In genomic region chr1:63882048-63882704, GRCh38 we compare ENCODE assay signal across 31 cellular contexts.
DNase-seq lines count a peak whose midpoint lies in the region; ATAC-seq and TF ChIP-seq lines count a peak whose summit lies in the region.
"Had no signal": no experiment of that assay in that cellular context is flagged by ENCODE, and none has a peak within 500 bp of the region (broad histone marks: within the 10 kb centered on the region; RNA-seq: fewer than 3 reads in every experiment).

No MANE protein-coding gene starts in this region.

- H3K4me2 ChIP-seq in mammary epithelial cell (ENCODE audit: insufficient read depth, low read depth, low read length): no peak overlapping the region

- no peak overlapping the region for H3K4me3 Mint-ChIP-seq in progenitor cell of endocrine pancreas (ENCODE audit: low read depth)
- H3K4me3 Mint-ChIP-seq in activated T-helper 2 cell treated with anti-CD3 and anti-CD28 coated beads, Interferon-gamma antibody, Interleukin-2, Interleukin-4, amounts not matched to agents 10 μg/mL and 5 μg/mL and 100 μg/mL, durations not matched to agents 14 hours and 24 hours and 36 hours (ENCODE audit: low read depth): no peak overlapping the region
- H3K4me3 Mint-ChIP-seq: activated naive CD8-positive, alpha-beta T cell; CD14-positive monocyte; natural killer cell treated with Interleukin-12 subunit alpha and Interleukin-12 subunit beta and Interleukin-15 and Interleukin-18, amount 100 ng/mL, for 72 hours; T-helper 2 cell treated with Interferon-gamma antibody and Interleukin-4, amounts not matched to agents 5 μg/mL and 100 μg/mL, for 36 hours had no signal

- H3K9me3 Mint-ChIP-seq in progenitor cell of endocrine pancreas (ENCODE audit: low read depth): no peaks in the 10 kb centered on the region
- no peaks in the 10 kb centered on the region for H3K9me3 Mint-ChIP-seq in activated T-helper 2 cell treated with anti-CD3 and anti-CD28 coated beads, Interferon-gamma antibody, Interleukin-2, Interleukin-4, amounts not matched to agents 10 μg/mL and 5 μg/mL and 100 μg/mL, durations not matched to agents 14 hours and 24 hours and 36 hours
- H3K9me3 Mint-ChIP-seq: natural killer cell treated with Interleukin-12 subunit alpha and Interleukin-12 subunit beta and Interleukin-15 and Interleukin-18, amount 100 ng/mL, for 72 hours; T-helper 2 cell treated with Interferon-gamma antibody and Interleukin-4, amounts not matched to agents 5 μg/mL and 100 μg/mL, for 36 hours had no signal

- H3K36me3 ChIP-seq in breast epithelium (no peaks in the 10 kb centered on the region), mammary epithelial cell (ENCODE audit: insufficient read depth, low read length) (no peaks in the 10 kb centered on the region), transverse colon (no peaks in the 10 kb centered on the region)
- H3K36me3 ChIP-seq: colonic mucosa, gastrocnemius medialis, left lung, Peyer's patch had no signal

- H3K9me3 ChIP-seq in breast epithelium: no peaks in the 10 kb centered on the region
- no peaks in the 10 kb centered on the region for H3K9me3 ChIP-seq in mammary epithelial cell (replicated peaks; ENCODE audit: insufficient read depth, low read length)
- no peaks in the 10 kb centered on the region for H3K9me3 ChIP-seq in transverse colon
- H3K9me3 ChIP-seq: colonic mucosa, gastrocnemius medialis, left lung, Peyer's patch, testis had no signal

- in situ Hi-C loops in mammary epithelial cell (cut with MboI; ENCODE audit: low sequenced_read_pairs in 2 of 2) (no loop called here), transverse colon (cut with MboI; ENCODE audit: low pct_ligation_motif_present in 1 of 4, low pct_unique_long_range_greater_than_20kb in 1 of 4, low sequenced_read_pairs in 3 of 4) (no loop called here)

- H3K36me3 Mint-ChIP-seq in progenitor cell of endocrine pancreas (ENCODE audit: insufficient read depth): no peaks in the 10 kb centered on the region
- H3K36me3 Mint-ChIP-seq in activated T-helper 2 cell treated with anti-CD3 and anti-CD28 coated beads, Interferon-gamma antibody, Interleukin-2, Interleukin-4, amounts not matched to agents 10 μg/mL and 5 μg/mL and 100 μg/mL, durations not matched to agents 14 hours and 24 hours and 36 hours (ENCODE audit: low read depth): no peaks in the 10 kb centered on the region
- H3K36me3 Mint-ChIP-seq: activated naive CD8-positive, alpha-beta T cell; CD14-positive monocyte; natural killer cell treated with Interleukin-12 subunit alpha and Interleukin-12 subunit beta and Interleukin-15 and Interleukin-18, amount 100 ng/mL, for 72 hours had no signal

- intact Hi-C loops in breast epithelium (cut with DNase I; ENCODE audit: low total_unique reads) (no loop called here), mammary epithelial cell (cut with micrococcal nuclease) (no loop called here), Right ventricle myocardium superior (cut with DNase I) (no loop called here), transverse colon (cut with DNase I; ENCODE audit: low total_unique reads) (no loop called here)
- intact Hi-C loops in activated T-helper 2 cell treated with anti-CD3 and anti-CD28 coated beads, Interferon-gamma antibody, Interleukin-2, Interleukin-4, amounts not matched to agents 10 μg/mL and 5 μg/mL and 100 μg/mL, durations not matched to agents 14 hours and 24 hours and 36 hours (cut with micrococcal nuclease): no loop called here

- no peak for DNase-seq in breast epithelium (ENCODE audit: low spot score in 2 of 2)
- no peak for DNase-seq in mammary epithelial cell
- no peak for DNase-seq in Right ventricle myocardium superior
- peak; percentile 35 for DNase-seq in midbrain (lab: John Stamatoyannopoulos, UW)
- no peak for DNase-seq in transverse colon
- DNase-seq in COR-L47 (lab: John Stamatoyannopoulos, UW): no peak
- no peak for DNase-seq in progenitor cell of endocrine pancreas (ENCODE audit: low spot score, unreplicated experiment)
- DNase-seq in activated T-helper 2 cell treated with anti-CD3 and anti-CD28 coated beads, Interferon-gamma antibody, Interleukin-2, Interleukin-4, amounts not matched to agents 10 μg/mL and 5 μg/mL and 100 μg/mL, durations not matched to agents 14 hours and 24 hours and 36 hours (ENCODE audit: low spot score): no peak
- DNase-seq: activated CD4-positive, alpha-beta T cell treated with anti-CD3 and anti-CD28 coated beads for 4 hours; activated effector memory CD4-positive, alpha-beta T cell treated with Interleukin-2 at 50 U/mL for 16 hours; activated T-cell treated with anti-CD3 and anti-CD28 coated beads for 4 hours; Calu3; colonic mucosa; DMS79 treated with DMSO at 0.1 percent for 48 hours; effector memory CD4-positive, alpha-beta T cell; erythroblast; gastrocnemius medialis; GDM1; left lung; NCI-H1436 treated with DMSO at 0.1 percent for 48 hours; NCI-H345; NCI-H774; Peyer's patch; stimulated activated naive CD4-positive, alpha-beta T cell treated with Interleukin-2 at 50 U/mL for 16 hours; testis had no signal

- H4K20me1 ChIP-seq in mammary epithelial cell (ENCODE audit: insufficient read depth, low read length): no peaks in the 10 kb centered on the region

- no peak overlapping the region for H3K9ac ChIP-seq in mammary epithelial cell (ENCODE audit: insufficient read depth, low read length)

- H3K27ac Mint-ChIP-seq in progenitor cell of endocrine pancreas: no peak overlapping the region
- H3K27ac Mint-ChIP-seq in activated T-helper 2 cell treated with anti-CD3 and anti-CD28 coated beads, Interferon-gamma antibody, Interleukin-2, Interleukin-4, amounts not matched to agents 10 μg/mL and 5 μg/mL and 100 μg/mL, durations not matched to agents 14 hours and 24 hours and 36 hours: no peak overlapping the region
- H3K27ac Mint-ChIP-seq: activated naive CD8-positive, alpha-beta T cell; CD14-positive monocyte; natural killer cell treated with Interleukin-12 subunit alpha and Interleukin-12 subunit beta and Interleukin-15 and Interleukin-18, amount 100 ng/mL, for 72 hours; T-helper 2 cell treated with Interferon-gamma antibody and Interleukin-4, amounts not matched to agents 5 μg/mL and 100 μg/mL, for 36 hours had no signal

- peaks cover 55% of the 10 kb centered on the region for H3K79me2 ChIP-seq in mammary epithelial cell (ENCODE audit: insufficient read depth, low read length)

- no peaks in the 10 kb centered on the region for H3K27me3 Mint-ChIP-seq in progenitor cell of endocrine pancreas
- peaks cover 2% of the 10 kb centered on the region for H3K27me3 Mint-ChIP-seq in activated T-helper 2 cell treated with anti-CD3 and anti-CD28 coated beads, Interferon-gamma antibody, Interleukin-2, Interleukin-4, amounts not matched to agents 10 μg/mL and 5 μg/mL and 100 μg/mL, durations not matched to agents 14 hours and 24 hours and 36 hours (ENCODE audit: low read depth)

- no peak for TF ChIP-seq CTCF in breast epithelium (IDR thresholded peaks at IDR 0.05)
- no peak for TF ChIP-seq CTCF in mammary epithelial cell (conservative IDR thresholded peaks at IDR 0.05 in 1 of 2, IDR thresholded peaks at IDR 0.05 in 1 of 2; ENCODE audit: extremely low read depth in 1 of 2, insufficient read depth in 1 of 2, low read depth in 1 of 2, low read length in 2 of 2)
- no peak for TF ChIP-seq CTCF in transverse colon (IDR thresholded peaks at IDR 0.05)
- TF ChIP-seq CTCF in progenitor cell of endocrine pancreas (IDR thresholded peaks at IDR 0.05; ENCODE audit: unreplicated experiment): no peak

- H3K4me3 ChIP-seq in breast epithelium (no peak overlapping the region), mammary epithelial cell (replicated peaks in 1 of 3; ENCODE audit: insufficient read depth in 1 of 3, low read depth in 2 of 3, low read length in 3 of 3) (no peak overlapping the region), transverse colon (no peak overlapping the region)
- H3K4me3 ChIP-seq: colonic mucosa, gastrocnemius medialis, left lung, Peyer's patch, skin epidermis, testis had no signal

- 98% methylated on average over 4 of the region's 4 CpGs for WGBS in mammary epithelial cell (ENCODE audit: low coverage, missing lambda C conversion rate)
- 68 to 90% methylated on average over 3 to 4 of the region's 4 CpGs for WGBS in transverse colon (ENCODE audit: low coverage in 1 of 2), 2 donors

- peak; percentile 49 for ATAC-seq in Right ventricle myocardium superior (ENCODE audit: poor library complexity)
- ATAC-seq: gastrocnemius medialis; left lung; natural killer cell treated with Interleukin-12 subunit alpha and Interleukin-12 subunit beta and Interleukin-15 and Interleukin-18, amount 100 ng/mL, for 72 hours had no signal

- peaks cover 41% of the 10 kb centered on the region for H3K4me1 Mint-ChIP-seq in progenitor cell of endocrine pancreas (ENCODE audit: low read depth)
- H3K4me1 Mint-ChIP-seq in activated T-helper 2 cell treated with anti-CD3 and anti-CD28 coated beads, Interferon-gamma antibody, Interleukin-2, Interleukin-4, amounts not matched to agents 10 μg/mL and 5 μg/mL and 100 μg/mL, durations not matched to agents 14 hours and 24 hours and 36 hours (ENCODE audit: low read depth): no peaks in the 10 kb centered on the region
- H3K4me1 Mint-ChIP-seq: CD14-positive monocyte had no signal

- no peak for TF ChIP-seq POLR2A in breast epithelium (IDR thresholded peaks at IDR 0.05)
- TF ChIP-seq POLR2A in transverse colon (IDR thresholded peaks at IDR 0.05): no peak

- dilution Hi-C loops in mammary epithelial cell (cut with HindIII; ENCODE audit: low sequenced_read_pairs): no loop called here

- H3K27me3 ChIP-seq in breast epithelium: no peaks in the 10 kb centered on the region
- no peaks in the 10 kb centered on the region for H3K27me3 ChIP-seq in mammary epithelial cell (ENCODE audit: insufficient read depth, low read length)
- H3K27me3 ChIP-seq in transverse colon: no peaks in the 10 kb centered on the region
- H3K27me3 ChIP-seq: colonic mucosa, gastrocnemius medialis, left lung, Peyer's patch, testis had no signal

- CTCF ChIA-PET in mammary epithelial cell (lab: Charles Lee; ENCODE audit: low non-redundant PET): no interaction called here

- no peak for TF ChIP-seq EP300 in transverse colon (IDR thresholded peaks at IDR 0.05; ENCODE audit: low read depth)

- H3K4me1 ChIP-seq in breast epithelium (no peaks in the 10 kb centered on the region), mammary epithelial cell (ENCODE audit: insufficient read depth, low read length) (peaks cover 23% of the 10 kb centered on the region), transverse colon (no peaks in the 10 kb centered on the region)
- H3K4me1 ChIP-seq: colonic mucosa, gastrocnemius medialis, Peyer's patch, testis had no signal

- H2AFZ ChIP-seq in mammary epithelial cell (ENCODE audit: low read depth, low read length): no peak overlapping the region

- H3K27ac ChIP-seq in breast epithelium: peak overlapping the region; percentile 15 to 62
- H3K27ac ChIP-seq in mammary epithelial cell (ENCODE audit: insufficient read depth, low read depth, low read length): no peak overlapping the region
- H3K27ac ChIP-seq in transverse colon: peak overlapping the region in 3 of 4 donors; percentile 2 to 21 (median 4)
- H3K27ac ChIP-seq: 22Rv1, colonic mucosa, left lung, Peyer's patch, testis had no signal

- no TSS peak for BruUV-seq in mammary epithelial cell (replicated peaks; lab: Mats Ljungman, UMichigan)
